In the genomic region with DNA sequence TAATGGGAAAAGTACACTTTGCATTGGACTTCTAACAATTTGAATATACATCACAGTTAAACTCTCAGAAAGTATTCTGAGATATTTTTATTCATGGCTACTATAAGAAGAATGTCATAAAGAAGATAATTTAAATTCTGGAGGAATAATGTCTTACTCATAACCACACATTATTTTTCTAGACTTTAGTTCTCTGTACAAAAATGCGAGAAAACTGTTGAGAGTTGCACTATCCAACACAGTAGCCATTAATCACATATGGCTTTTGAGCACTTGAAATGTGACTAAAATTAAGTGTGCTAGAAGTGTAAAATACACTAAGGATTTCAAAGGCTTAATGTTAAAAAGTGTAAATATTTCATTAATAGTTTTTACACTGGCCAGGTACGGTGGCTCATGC, we compare ENCODE assay signal across 26 cellular contexts. TPM values are rescaled to one million over a fixed set of nuclear protein-coding genes. Genes with fewer than 3 reads are reported as not detected.
"Had no signal": no experiment of that assay in that cellular context is flagged by ENCODE, and none has a peak within 500 bp of the region (broad histone marks: within the 10 kb centered on the region; RNA-seq: fewer than 3 reads in every experiment).

No MANE protein-coding gene starts in this region.

- H3K27ac Mint-ChIP-seq: activated B cell treated with CpG ODN at 0.5 μM for 24 hours; activated CD4-positive, alpha-beta T cell treated with anti-CD3 and anti-CD28 coated beads for 36 hours; activated naive CD4-positive, alpha-beta T cell treated with anti-CD3 and anti-CD28 coated beads, Interleukin-2, amount 50 U/mL, for 72 hours; activated T-cell treated with anti-CD3 and anti-CD28 coated beads, Interleukin-2, amount 50 U/mL, for 24 hours; activated T-helper 17 cell treated with anti-CD3 and anti-CD28 coated beads, Interleukin-2, amount 50 U/mL, for 72 hours; dendritic cell treated with granulocyte-macrophage colony-stimulating factor and Interleukin-4, amounts not matched to agents 40 ng/mL and 50 ng/mL, for 4 days; mesothelial cell of epicardium; naive thymus-derived CD8-positive, alpha-beta T cell; neural progenitor cell; T-helper 17 cell had no signal

- H3K4me3 Mint-ChIP-seq: activated B cell treated with CpG ODN at 0.5 μM for 24 hours; activated CD4-positive, alpha-beta T cell treated with anti-CD3 and anti-CD28 coated beads for 36 hours; activated T-cell treated with anti-CD3 and anti-CD28 coated beads, Interleukin-2, amount 50 U/mL, for 24 hours; activated T-helper 17 cell treated with anti-CD3 and anti-CD28 coated beads, Interleukin-2, amount 50 U/mL, for 72 hours; dendritic cell treated with granulocyte-macrophage colony-stimulating factor and Interleukin-4, amounts not matched to agents 40 ng/mL and 50 ng/mL, for 4 days; mesothelial cell of epicardium; naive thymus-derived CD8-positive, alpha-beta T cell; neural progenitor cell; T-helper 17 cell had no signal

- H3K4me1 ChIP-seq: adrenal gland, gastrocnemius medialis, neural progenitor cell, prostate gland, spleen, thyroid gland, uterus had no signal

- H3K9ac ChIP-seq: neural progenitor cell had no signal

- H3K36me3 Mint-ChIP-seq: activated naive CD4-positive, alpha-beta T cell treated with anti-CD3 and anti-CD28 coated beads, Interleukin-2, amount 50 U/mL, for 72 hours; mesothelial cell of epicardium; naive thymus-derived CD8-positive, alpha-beta T cell; neural progenitor cell had no signal

- H3K36me3 ChIP-seq: adrenal gland, cardiac muscle cell, gastrocnemius medialis, neural progenitor cell, prostate gland, spleen, thyroid gland, uterus had no signal

- H3K27ac ChIP-seq: adrenal gland, cardiac muscle cell, gastrocnemius medialis, neural progenitor cell, prostate gland, spleen, thyroid gland, uterus had no signal

- DNase-seq: activated B cell treated with CpG ODN at 0.5 μM for 24 hours; activated CD4-positive, alpha-beta T cell treated with anti-CD3 and anti-CD28 coated beads for 36 hours; activated CD4-positive, alpha-beta T cell treated with anti-CD3 and anti-CD28 coated beads, Interleukin-2, amount 50 U/mL, for 4 hours; activated CD8-positive, alpha-beta memory T cell treated with anti-CD3 and anti-CD28 coated beads for 24 hours; activated CD8-positive, alpha-beta memory T cell treated with anti-CD3 and anti-CD28 coated beads, Interleukin-2, amount 50 U/mL, for 4 hours; activated T-cell treated with anti-CD3 and anti-CD28 coated beads, Interleukin-2, amount 50 U/mL, for 24 hours; adrenal gland; effector CD4-positive, alpha-beta T cell; erythroblast; gastrocnemius medialis; head of caudate nucleus; left ventricle myocardium superior; naive thymus-derived CD8-positive, alpha-beta T cell; spleen; stimulated activated CD4-positive, alpha-beta T cell treated with anti-CD3 and anti-CD28 coated beads, Interleukin-4, amount 100 ng/mL, for 24 hours; stimulated activated naive CD4-positive, alpha-beta T cell treated with Interleukin-2 at 50 U/mL for 16 hours; T-helper 17 cell; thyroid gland; uterus had no signal

- H3K4me2 ChIP-seq: neural progenitor cell had no signal

- H3K27me3 ChIP-seq: adrenal gland, cardiac muscle cell, gastrocnemius medialis, neural progenitor cell, spleen, thyroid gland, uterus had no signal

- H3K4me3 ChIP-seq: adrenal gland, cardiac muscle cell, gastrocnemius medialis, neural progenitor cell, prostate gland, spleen, thyroid gland, uterus had no signal

- H2AFZ ChIP-seq: neural progenitor cell had no signal

- H3K27me3 Mint-ChIP-seq: activated CD4-positive, alpha-beta T cell treated with anti-CD3 and anti-CD28 coated beads for 36 hours; activated T-cell treated with anti-CD3 and anti-CD28 coated beads, Interleukin-2, amount 50 U/mL, for 24 hours; activated T-helper 17 cell treated with anti-CD3 and anti-CD28 coated beads, Interleukin-2, amount 50 U/mL, for 72 hours; dendritic cell treated with granulocyte-macrophage colony-stimulating factor and Interleukin-4, amounts not matched to agents 40 ng/mL and 50 ng/mL, for 4 days; naive thymus-derived CD8-positive, alpha-beta T cell; T-helper 17 cell had no signal

- H3K4me1 Mint-ChIP-seq: activated B cell treated with CpG ODN at 0.5 μM for 24 hours; activated CD4-positive, alpha-beta T cell treated with anti-CD3 and anti-CD28 coated beads for 36 hours; activated T-helper 17 cell treated with anti-CD3 and anti-CD28 coated beads, Interleukin-2, amount 50 U/mL, for 72 hours; naive thymus-derived CD8-positive, alpha-beta T cell; T-helper 17 cell had no signal

- H3K9me3 Mint-ChIP-seq: activated B cell treated with CpG ODN at 0.5 μM for 24 hours; activated naive CD4-positive, alpha-beta T cell treated with anti-CD3 and anti-CD28 coated beads, Interleukin-2, amount 50 U/mL, for 72 hours; activated T-cell treated with anti-CD3 and anti-CD28 coated beads, Interleukin-2, amount 50 U/mL, for 24 hours; activated T-helper 17 cell treated with anti-CD3 and anti-CD28 coated beads, Interleukin-2, amount 50 U/mL, for 72 hours; dendritic cell treated with granulocyte-macrophage colony-stimulating factor and Interleukin-4, amounts not matched to agents 40 ng/mL and 50 ng/mL, for 4 days; mesothelial cell of epicardium; naive thymus-derived CD8-positive, alpha-beta T cell; neural progenitor cell had no signal

- ATAC-seq: activated CD4-positive, alpha-beta T cell treated with anti-CD3 and anti-CD28 coated beads for 36 hours; activated naive CD4-positive, alpha-beta T cell treated with anti-CD3 and anti-CD28 coated beads, Interleukin-2, amount 50 U/mL, for 72 hours; activated T-helper 17 cell treated with anti-CD3 and anti-CD28 coated beads, Interleukin-2, amount 50 U/mL, for 72 hours; gastrocnemius medialis; naive thymus-derived CD8-positive, alpha-beta T cell; T-helper 17 cell had no signal

- H3K9me3 ChIP-seq: adrenal gland, gastrocnemius medialis, prostate gland, spleen, thyroid gland, uterus had no signal

RNA-seq across cellular contexts. Expression of gene CRB1, which starts 53.8 kb away (rescaled TPM):
- total RNA-seq: activated B cell treated with CpG ODN at 0.5 μM for 24 hours had no signal
